Comparison of ENCODE assay signal across 18 cellular contexts in genomic region chr11:113960702-113961330, GRCh38.
"Had no signal": no experiment of that assay in that cellular context is flagged by ENCODE, and none has a peak within 500 bp of the region (broad histone marks: within the 10 kb centered on the region; RNA-seq: fewer than 3 reads in every experiment).

No MANE protein-coding gene starts in this region.

- H3K36me3 ChIP-seq: gastroesophageal sphincter, uterus had no signal

- H3K4me3 ChIP-seq: coronary artery, gastroesophageal sphincter, testis, uterus had no signal

- H3K27me3 ChIP-seq: testis, uterus had no signal

- H3K9me3 ChIP-seq: gastroesophageal sphincter, testis, uterus had no signal

- H3K4me1 ChIP-seq: gastroesophageal sphincter, testis, uterus had no signal

- DNase-seq: activated CD4-positive, alpha-beta memory T cell treated with anti-CD3 and anti-CD28 coated beads for 36 hours; activated CD4-positive, alpha-beta T cell treated with anti-CD3 and anti-CD28 coated beads for 48 hours; activated effector memory CD4-positive, alpha-beta T cell treated with Interleukin-2 at 50 U/mL for 16 hours; activated naive CD4-positive, alpha-beta T cell treated with anti-CD3 and anti-CD28 coated beads, Interleukin-2, amount 10 ng/mL, durations not matched to agents 7 days and 5 days; activated T-cell treated with anti-CD3 and anti-CD28 coated beads, Interleukin-2, amount 50 U/mL, for 48 hours; amygdala; cerebellar nuclear complex; endodermal cell; head of caudate nucleus; hypothalamus; occipital lobe; stimulated activated CD4-positive, alpha-beta T cell treated with anti-CD3 and anti-CD28 coated beads, Interleukin-2, amount 100 ng/mL, for 48 hours; stimulated activated naive CD4-positive, alpha-beta T cell; testis; trophoblast cell; uterus had no signal

- H3K27ac ChIP-seq: coronary artery, gastroesophageal sphincter, testis, uterus had no signal
